Comparison of ENCODE assay signal across 22 cellular contexts in genomic region chr6:113140721-113141120, GRCh38.
"Had no signal": no experiment of that assay in that cellular context is flagged by ENCODE, and none has a peak within 500 bp of the region (broad histone marks: within the 10 kb centered on the region; RNA-seq: fewer than 3 reads in every experiment).

No MANE protein-coding gene starts in this region.

- H3K4me1 ChIP-seq: esophagus squamous epithelium, gastrocnemius medialis, lower lobe of right lung had no signal

- H3K27me3 ChIP-seq: esophagus squamous epithelium, gastrocnemius medialis, heart right ventricle, left lung had no signal

- H3K36me3 ChIP-seq: esophagus squamous epithelium, gastrocnemius medialis, heart right ventricle, left lung, lower lobe of right lung had no signal

- H3K4me3 ChIP-seq: coronary artery, esophagus squamous epithelium, gastrocnemius medialis, heart right ventricle, left lung, lower lobe of right lung had no signal

- H3K9me3 ChIP-seq: esophagus squamous epithelium, gastrocnemius medialis, heart right ventricle, left lung, lower lobe of right lung had no signal

- DNase-seq: dermis blood vessel endothelial cell; effector CD8-positive, alpha-beta T cell; effector memory CD8-positive, alpha-beta T cell; endodermal cell; erythroblast; esophagus squamous epithelium; foreskin fibroblast; foreskin melanocyte; gastrocnemius medialis; glutamatergic neuron; head of caudate nucleus; heart right ventricle; hippocampal formation; left cardiac atrium; left lung; left ventricle myocardium superior; lower lobe of right lung; mesenchymal stem cell; midbrain had no signal

- H3K27ac ChIP-seq: coronary artery, epithelial cell of prostate, esophagus squamous epithelium, gastrocnemius medialis, heart right ventricle, left lung, lower lobe of right lung had no signal

- FAIRE-seq: keratinocyte had no signal
